In genomic region chr10:14879801-14880193, GRCh38 we compare ENCODE assay signal across 8 cellular contexts. TPM values are rescaled to one million over a fixed set of nuclear protein-coding genes. Genes with fewer than 3 reads are reported as not detected.
DNase-seq lines count a peak whose midpoint lies in the region; ATAC-seq and TF ChIP-seq lines count a peak whose summit lies in the region.

No MANE protein-coding gene starts in this region.

- H3K36me3 ChIP-seq in CD4-positive, CD25-positive, alpha-beta regulatory T cell (ENCODE audit: control insufficient read depth, insufficient read depth, low read length) = no peaks in the 10 kb centered on the region
- H3K36me3 ChIP-seq in MG63 (peaks cover 38% of the 10 kb centered on the region), duodenal mucosa (ENCODE audit: control insufficient read depth in 1 of 2, insufficient read depth in 2 of 2, low read length in 2 of 2) (no peaks in the 10 kb centered on the region)

- peak overlapping the region; percentile 72 to 75 for H3K9ac ChIP-seq in duodenal mucosa (ENCODE audit: low read depth in 1 of 2, low read length in 2 of 2)

- H3K4me3 Mint-ChIP-seq in CD4-positive, CD25-positive, alpha-beta regulatory T cell = peak overlapping the region; percentile 87 to 93 (median 92)
- H3K4me3 Mint-ChIP-seq in neural crest cell = peak overlapping the region; percentile 98

- peak overlapping the region; percentile 83 for H3K4me3 ChIP-seq in CD4-positive, CD25-positive, alpha-beta regulatory T cell (ENCODE audit: low read depth, low read length)
- H3K4me3 ChIP-seq in MG63 (peak overlapping the region; percentile 78), duodenal mucosa (ENCODE audit: low read depth in 1 of 2, low read length in 2 of 2) (peak overlapping the region; percentile 94 to 96)

- H3K9me3 ChIP-seq in CD4-positive, CD25-positive, alpha-beta regulatory T cell (ENCODE audit: control insufficient read depth in 2 of 2, low read length in 2 of 2) = no peaks in the 10 kb centered on the region
- H3K9me3 ChIP-seq in MG63 (no peaks in the 10 kb centered on the region), duodenal mucosa (ENCODE audit: control insufficient read depth in 1 of 2, low read length in 2 of 2) (no peaks in the 10 kb centered on the region)

- H3K36me3 Mint-ChIP-seq in CD4-positive, CD25-positive, alpha-beta regulatory T cell = peaks cover 3% of the 10 kb centered on the region
- H3K36me3 Mint-ChIP-seq in neural crest cell (ENCODE audit: low read depth) = peaks cover 10% of the 10 kb centered on the region

- H3K27me3 ChIP-seq in CD4-positive, CD25-positive, alpha-beta regulatory T cell (ENCODE audit: control insufficient read depth, insufficient read depth, low read length) = no peaks in the 10 kb centered on the region
- H3K27me3 ChIP-seq in MG63 (no peaks in the 10 kb centered on the region), duodenal mucosa (ENCODE audit: control insufficient read depth in 1 of 2, insufficient read depth in 2 of 2, low read length in 2 of 2) (no peaks in the 10 kb centered on the region)

- H3K27ac ChIP-seq in CD4-positive, CD25-positive, alpha-beta regulatory T cell (ENCODE audit: insufficient read depth, low read length, poor library complexity, severe bottlenecking) = no peak overlapping the region
- no peak overlapping the region for H3K27ac ChIP-seq in duodenal mucosa (ENCODE audit: low read depth, low read length)

- H3K4me1 ChIP-seq in CD4-positive, CD25-positive, alpha-beta regulatory T cell (ENCODE audit: control insufficient read depth, insufficient read depth, low read length, poor library complexity, severe bottlenecking) = peaks cover 28% of the 10 kb centered on the region
- peaks cover 14 to 16% of the 10 kb centered on the region in 2 donors for H3K4me1 ChIP-seq in duodenal mucosa (ENCODE audit: control insufficient read depth in 1 of 2, insufficient read depth in 2 of 2, low read length in 2 of 2)

- peak in 2 of 3 donors; percentile 13 to 14 for DNase-seq in CD4-positive, CD25-positive, alpha-beta regulatory T cell
- no peak for DNase-seq in MG63
- DNase-seq in neural crest cell (ENCODE audit: low read depth, low spot score) = no peak
- DNase-seq in germinal center (ENCODE audit: low spot score) = no peak
- no peak for DNase-seq in SW480 (ENCODE audit: low spot score)

- peaks cover 9 to 45% (median 30%) of the 10 kb centered on the region in 4 donors for H3K4me1 Mint-ChIP-seq in CD4-positive, CD25-positive, alpha-beta regulatory T cell
- H3K4me1 Mint-ChIP-seq in neural crest cell = peaks cover 37% of the 10 kb centered on the region

- peaks cover 0 to 2% (median 0%) of the 10 kb centered on the region in 7 donors for H3K9me3 Mint-ChIP-seq in CD4-positive, CD25-positive, alpha-beta regulatory T cell
- H3K9me3 Mint-ChIP-seq in neural crest cell = no peaks in the 10 kb centered on the region

- TF ChIP-seq CTCF in neural crest cell (conservative IDR thresholded peaks at IDR 0.05) = no peak

- no peak for ATAC-seq in CD4-positive, CD25-positive, alpha-beta regulatory T cell (ENCODE audit: low read depth in 2 of 2)
- ATAC-seq in GM18868 (IDR thresholded peaks at IDR 0.05; ENCODE audit: unreplicated experiment) (no peak), HG03175 (IDR thresholded peaks at IDR 0.05; ENCODE audit: unreplicated experiment) (no peak)

- no peaks in the 10 kb centered on the region for H3K27me3 Mint-ChIP-seq in CD4-positive, CD25-positive, alpha-beta regulatory T cell
- H3K27me3 Mint-ChIP-seq in neural crest cell (ENCODE audit: low read depth) = no peaks in the 10 kb centered on the region

- H3K27ac Mint-ChIP-seq in CD4-positive, CD25-positive, alpha-beta regulatory T cell = peak overlapping the region; percentile 82 to 91 (median 85)
- H3K27ac Mint-ChIP-seq in neural crest cell (ENCODE audit: unreplicated experiment) = peak overlapping the region; percentile 99

RNA-seq across cellular contexts. Expression of gene SUV39H2, which starts 1.1 kb away (rescaled TPM):
- total RNA-seq in CD4-positive, CD25-positive, alpha-beta regulatory T cell = 4.3 TPM
- 1 to 10 TPM; 2.1 to 5.2 (median 3.7) TPM for polyA plus RNA-seq in CD4-positive, CD25-positive, alpha-beta regulatory T cell
- total RNA-seq in MG63 (2014; rRNA removed; shearing (Covaris generic); ENCODE audit: low replicate concordance) = 20.6 and 29.4 TPM in 2 replicates
- total RNA-seq in neural crest cell = 79.7 and 90.5 TPM in 2 replicates

RNA-seq across cellular contexts. Expression of gene HSPA14, which starts 41.7 kb away (rescaled TPM):
- total RNA-seq in CD4-positive, CD25-positive, alpha-beta regulatory T cell = 22.6 TPM
- polyA plus RNA-seq in CD4-positive, CD25-positive, alpha-beta regulatory T cell = 10 to 100 TPM; 16.0 to 26.7 (median 20.9) TPM
- 30.5 and 54.1 TPM in 2 replicates for total RNA-seq in MG63 (2014; rRNA removed; shearing (Covaris generic); ENCODE audit: low replicate concordance)
- total RNA-seq in neural crest cell = 24.2 and 24.5 TPM in 2 replicates

RNA-seq across cellular contexts. Expression of gene MSANTD7, which starts 41.7 kb away (rescaled TPM):
- total RNA-seq in CD4-positive, CD25-positive, alpha-beta regulatory T cell = 28.9 TPM
- polyA plus RNA-seq in CD4-positive, CD25-positive, alpha-beta regulatory T cell = 10 to 100 TPM in 1 of 4 donors, 1 to 10 TPM in 3; 8.4 to 11.7 (median 9.8) TPM
- 16.1 and 19.9 TPM in 2 replicates for total RNA-seq in MG63 (2014; rRNA removed; shearing (Covaris generic); ENCODE audit: low replicate concordance)
- 24.7 and 27.5 TPM in 2 replicates for total RNA-seq in neural crest cell

RNA-seq across cellular contexts. Expression of gene CDNF, which starts 42.0 kb away (rescaled TPM):
- 1.7 TPM for total RNA-seq in CD4-positive, CD25-positive, alpha-beta regulatory T cell
- 1 to 10 TPM in 2 of 4 donors, under 1 TPM in 2; 0.32 to 2.1 (median 1.2) TPM for polyA plus RNA-seq in CD4-positive, CD25-positive, alpha-beta regulatory T cell
- total RNA-seq in MG63 (2014; rRNA removed; shearing (Covaris generic); ENCODE audit: low replicate concordance) = 0.92 TPM in 1 of 2 replicates, not detected in the other
- 1.1 and 1.5 TPM in 2 replicates for total RNA-seq in neural crest cell

Comparison
In these comparisons a context has a peak if more than half of its experiments do, and no peak if none do; other contexts are left out.
1. DNase-seq: peak in CD4-positive, CD25-positive, alpha-beta regulatory T cell (2 of 3); none in MG63 (single experiment), neural crest cell (single experiment), germinal center (single experiment) and SW480 (single experiment).
2. Peak in every context shown above with its lines, with median percentiles within 50 percentile points of each other: H3K4me3 ChIP-seq.